17 cellular contexts compared by ENCODE assay signal in genomic region chr3:129703913-129704312, GRCh38.
"Had no signal": no experiment of that assay in that cellular context is flagged by ENCODE, and none has a peak within 500 bp of the region (broad histone marks: within the 10 kb centered on the region; RNA-seq: fewer than 3 reads in every experiment).

No MANE protein-coding gene starts in this region.

- H3K4me1 ChIP-seq: lower lobe of right lung, pancreas, thyroid gland, uterus had no signal

- H3K27ac Mint-ChIP-seq: activated naive CD8-positive, alpha-beta T cell; mesothelial cell of epicardium had no signal

- H3K27me3 ChIP-seq: pancreas, thyroid gland, uterus had no signal

- H3K27me3 Mint-ChIP-seq: activated naive CD8-positive, alpha-beta T cell had no signal

- DNase-seq: activated CD4-positive, alpha-beta T cell treated with anti-CD3 and anti-CD28 coated beads, Interleukin-2, amount 50 U/mL, for 4 hours; activated gamma-delta T cell; activated T-cell treated with anti-CD3 and anti-CD28 coated beads, Interleukin-2, amount 50 U/mL, for 1 hour; aorta; lower lobe of right lung; pancreas; retina; T-helper 2 cell; thyroid gland; uterus had no signal

- H3K27ac ChIP-seq: lower lobe of right lung, pancreas, thyroid gland, uterus had no signal

- ATAC-seq: activated CD4-positive, CD25-positive, alpha-beta regulatory T cell treated with anti-CD3 and anti-CD28 coated beads, Interleukin-2, amount 50 U/mL, for 24 hours; lower lobe of right lung; pancreas had no signal

- H3K9me3 ChIP-seq: lower lobe of right lung, pancreas, thyroid gland, uterus had no signal

- H3K36me3 ChIP-seq: lower lobe of right lung, pancreas, thyroid gland, uterus had no signal

- H3K9me3 Mint-ChIP-seq: mesothelial cell of epicardium, neural crest cell had no signal

- H3K4me3 ChIP-seq: lower lobe of right lung, pancreas, thyroid gland, uterus had no signal

- FAIRE-seq: colon, endothelial cell of umbilical vein, pancreas, TTC549 had no signal

- H3K4me3 Mint-ChIP-seq: activated naive CD8-positive, alpha-beta T cell; mesothelial cell of epicardium; neural crest cell had no signal
